ENCODE assay signal across 1 cellular context in genomic region chr6:46921731-46922130, GRCh38.
TF ChIP-seq lines count a peak whose summit lies in the region.

A gene with protein sequence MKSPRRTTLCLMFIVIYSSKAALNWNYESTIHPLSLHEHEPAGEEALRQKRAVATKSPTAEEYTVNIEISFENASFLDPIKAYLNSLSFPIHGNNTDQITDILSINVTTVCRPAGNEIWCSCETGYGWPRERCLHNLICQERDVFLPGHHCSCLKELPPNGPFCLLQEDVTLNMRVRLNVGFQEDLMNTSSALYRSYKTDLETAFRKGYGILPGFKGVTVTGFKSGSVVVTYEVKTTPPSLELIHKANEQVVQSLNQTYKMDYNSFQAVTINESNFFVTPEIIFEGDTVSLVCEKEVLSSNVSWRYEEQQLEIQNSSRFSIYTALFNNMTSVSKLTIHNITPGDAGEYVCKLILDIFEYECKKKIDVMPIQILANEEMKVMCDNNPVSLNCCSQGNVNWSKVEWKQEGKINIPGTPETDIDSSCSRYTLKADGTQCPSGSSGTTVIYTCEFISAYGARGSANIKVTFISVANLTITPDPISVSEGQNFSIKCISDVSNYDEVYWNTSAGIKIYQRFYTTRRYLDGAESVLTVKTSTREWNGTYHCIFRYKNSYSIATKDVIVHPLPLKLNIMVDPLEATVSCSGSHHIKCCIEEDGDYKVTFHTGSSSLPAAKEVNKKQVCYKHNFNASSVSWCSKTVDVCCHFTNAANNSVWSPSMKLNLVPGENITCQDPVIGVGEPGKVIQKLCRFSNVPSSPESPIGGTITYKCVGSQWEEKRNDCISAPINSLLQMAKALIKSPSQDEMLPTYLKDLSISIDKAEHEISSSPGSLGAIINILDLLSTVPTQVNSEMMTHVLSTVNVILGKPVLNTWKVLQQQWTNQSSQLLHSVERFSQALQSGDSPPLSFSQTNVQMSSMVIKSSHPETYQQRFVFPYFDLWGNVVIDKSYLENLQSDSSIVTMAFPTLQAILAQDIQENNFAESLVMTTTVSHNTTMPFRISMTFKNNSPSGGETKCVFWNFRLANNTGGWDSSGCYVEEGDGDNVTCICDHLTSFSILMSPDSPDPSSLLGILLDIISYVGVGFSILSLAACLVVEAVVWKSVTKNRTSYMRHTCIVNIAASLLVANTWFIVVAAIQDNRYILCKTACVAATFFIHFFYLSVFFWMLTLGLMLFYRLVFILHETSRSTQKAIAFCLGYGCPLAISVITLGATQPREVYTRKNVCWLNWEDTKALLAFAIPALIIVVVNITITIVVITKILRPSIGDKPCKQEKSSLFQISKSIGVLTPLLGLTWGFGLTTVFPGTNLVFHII (N-terminal part only) (minus strand): TSS chr6:46921938. CDS start chr6:46906762, 15,176 bp downstream.

TF ChIP-seq in H1, 55 proteins besides CTCF, POLR2A, EP300 and RAD21:
- TF ChIP-seq POU5F1 (IDR thresholded peaks at IDR 0.05; ENCODE audit: low read depth, low read length) (no peak), ASH2L (IDR thresholded peaks at IDR 0.05; ENCODE audit: low read length) (no peak), CHD7 (IDR thresholded peaks at IDR 0.05; ENCODE audit: insufficient replicate concordance, low read length) (no peak), CBX8 (IDR thresholded peaks at IDR 0.05; ENCODE audit: borderline replicate concordance, low read depth, low read length) (no peak), SP4 (IDR thresholded peaks at IDR 0.05; ENCODE audit: low read length) (no peak), EGR1 (IDR thresholded peaks at IDR 0.05; ENCODE audit: borderline replicate concordance, low read depth, low read length) (no peak), CHD1 (IDR thresholded peaks at IDR 0.05; ENCODE audit: low read depth, low read length) (no peak), ZNF274 (IDR thresholded peaks at IDR 0.05; ENCODE audit: borderline replicate concordance, extremely low read depth, low read length) (no peak), EZH2 (IDR thresholded peaks at IDR 0.05; ENCODE audit: low read depth, low read length, severe bottlenecking) (no peak), USF2 (IDR thresholded peaks at IDR 0.05; ENCODE audit: low read length) (no peak)
